In the genomic region with DNA sequence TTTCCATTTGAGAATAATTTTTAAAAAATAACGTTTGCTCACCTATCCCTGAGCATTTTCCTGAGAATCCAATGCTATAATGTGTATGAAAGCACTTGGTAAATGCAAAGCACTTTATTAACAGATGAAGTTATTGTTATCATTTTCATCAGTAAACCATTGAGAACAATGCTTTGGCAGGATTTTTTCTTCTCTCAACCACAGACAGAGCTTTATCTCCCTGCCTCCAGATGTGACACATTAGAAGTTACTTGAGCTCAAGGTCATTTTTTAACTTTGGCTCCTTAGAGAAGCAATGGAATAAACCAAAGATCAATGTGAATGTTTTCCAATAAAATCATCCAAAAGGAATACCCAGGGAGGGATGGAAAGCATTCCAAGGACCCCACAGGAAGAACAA, we compare ENCODE assay signal across 18 cellular contexts.
"Had no signal": no experiment of that assay in that cellular context is flagged by ENCODE, and none has a peak within 500 bp of the region (broad histone marks: within the 10 kb centered on the region; RNA-seq: fewer than 3 reads in every experiment).

No MANE protein-coding gene starts in this region.

- H3K27ac ChIP-seq: RWPE1 had no signal

- DNase-seq: IMR-90, Karpas-422, KG1, MM.1S, NCI-H1105, NCI-H1417, NCI-H1436 treated with DMSO at 0.1 percent for 48 hours, NCI-H1694, NCI-H1930, NCI-H2081, NCI-H2107, NCI-H2227 treated with DMSO at 0.1 percent for 48 hours, NCI-H524, NCI-H526 treated with DMSO at 0.1 percent for 48 hours, NCI-H748 treated with DMSO at 0.1 percent for 48 hours, PC-3, SHP77 had no signal
